In genomic region chr2:101731221-101732054, GRCh38 we compare ENCODE assay signal across 1 cellular context.
A peak's percentile ranks its signal among the peaks of the same experiment; 100 is the strongest.
TF ChIP-seq lines count a peak whose summit lies in the region.

No MANE protein-coding gene starts in this region.

TF ChIP-seq in HepG2, 621 proteins besides CTCF, POLR2A, EP300 and RAD21 (continued from another document and continues in another):
- TF ChIP-seq ATF4 (CRISPR knock-in tag; IDR thresholded peaks at IDR 0.05), result peak in 1 of 2 experiments; percentile 95; a peak in 2 of 4 replicates
- no peak for TF ChIP-seq SMAD9 (CRISPR knock-in tag; IDR thresholded peaks at IDR 0.05)
- no peak for TF ChIP-seq KLF13 (CRISPR knock-in tag; IDR thresholded peaks at IDR 0.05)
- TF ChIP-seq ZNF180 (CRISPR knock-in tag; IDR thresholded peaks at IDR 0.05; ENCODE audit: borderline replicate concordance, low read depth), result no peak
- TF ChIP-seq SYNCRIP (IDR thresholded peaks at IDR 0.05; ENCODE audit: insufficient read depth, low read depth, low read length), result no peak
- peak; percentile 59; the same call in 1 of the 2 replicates for TF ChIP-seq REPIN1 (CRISPR knock-in tag; IDR thresholded peaks at IDR 0.05; ENCODE audit: borderline replicate concordance, low read depth)
- TF ChIP-seq ZNF816 (CRISPR knock-in tag; IDR thresholded peaks at IDR 0.05; ENCODE audit: borderline replicate concordance), result no peak
- TF ChIP-seq TAF1 (CRISPR knock-in tag; IDR thresholded peaks at IDR 0.05), result no peak
- TF ChIP-seq THRA (CRISPR knock-in tag; IDR thresholded peaks at IDR 0.05; ENCODE audit: borderline replicate concordance), result peak; percentile 35; the same call in 1 of the 2 replicates
- TF ChIP-seq ZNF234 (CRISPR knock-in tag; conservative IDR thresholded peaks at IDR 0.05), result no peak
- TF ChIP-seq ZNF674 (CRISPR knock-in tag; IDR thresholded peaks at IDR 0.05; ENCODE audit: low read depth), result no peak
- no peak for TF ChIP-seq ZFY (CRISPR knock-in tag; IDR thresholded peaks at IDR 0.05)
- TF ChIP-seq ZNF614 (CRISPR knock-in tag; IDR thresholded peaks at IDR 0.05; ENCODE audit: borderline replicate concordance), result peak; percentile 74; the same call in 1 of the 2 replicates
- no peak for TF ChIP-seq ZNF749 (CRISPR knock-in tag; IDR thresholded peaks at IDR 0.05; ENCODE audit: borderline replicate concordance)
- no peak for TF ChIP-seq ZNF44 (CRISPR knock-in tag; IDR thresholded peaks at IDR 0.05)
- TF ChIP-seq ZNF615 (CRISPR knock-in tag; IDR thresholded peaks at IDR 0.05; ENCODE audit: borderline replicate concordance), result 0 out of 2 replicates have a peak, but pooled peaks have one; percentile 49
- no peak for TF ChIP-seq LRRFIP1 (CRISPR knock-in tag; conservative IDR thresholded peaks at IDR 0.05)
- peak; percentile 68; the same call in 1 of the 2 replicates for TF ChIP-seq TBX3 (IDR thresholded peaks at IDR 0.05; ENCODE audit: borderline replicate concordance)
- TF ChIP-seq ZNF7 (CRISPR knock-in tag; IDR thresholded peaks at IDR 0.05), result no peak
- TF ChIP-seq ZNF264 (CRISPR knock-in tag; IDR thresholded peaks at IDR 0.05), result peak; percentile 39; the same call in 1 of the 2 replicates
- no peak for TF ChIP-seq ZNF724P (CRISPR knock-in tag; IDR thresholded peaks at IDR 0.05; ENCODE audit: borderline replicate concordance)
- TF ChIP-seq IRF2 (CRISPR knock-in tag; IDR thresholded peaks at IDR 0.05), result peak; percentile 81
- TF ChIP-seq DMTF1 (CRISPR knock-in tag; IDR thresholded peaks at IDR 0.05), result no peak
- TF ChIP-seq MEIS1 (CRISPR knock-in tag; IDR thresholded peaks at IDR 0.05; ENCODE audit: borderline replicate concordance), result no peak
- no peak for TF ChIP-seq ZNF761 (CRISPR knock-in tag; conservative IDR thresholded peaks at IDR 0.05)
- TF ChIP-seq KMT2B (CRISPR knock-in tag; IDR thresholded peaks at IDR 0.05), result no peak
- TF ChIP-seq STAT6 (CRISPR knock-in tag; IDR thresholded peaks at IDR 0.05; ENCODE audit: borderline replicate concordance), result peak; percentile 69; the same call in 1 of the 2 replicates
- 0 out of 2 replicates have a peak, but pooled peaks have one; percentile 79 for TF ChIP-seq RORA (CRISPR knock-in tag; IDR thresholded peaks at IDR 0.05)
- TF ChIP-seq ATF6 (CRISPR knock-in tag; conservative IDR thresholded peaks at IDR 0.05), result no peak
- no peak for TF ChIP-seq PAWR (CRISPR knock-in tag; IDR thresholded peaks at IDR 0.05; ENCODE audit: borderline replicate concordance)
- TF ChIP-seq HOXA7 (CRISPR knock-in tag; IDR thresholded peaks at IDR 0.05), result no peak
- TF ChIP-seq ZNF441 (CRISPR knock-in tag; IDR thresholded peaks at IDR 0.05; ENCODE audit: borderline replicate concordance), result no peak
- no peak for TF ChIP-seq KLF6 (CRISPR knock-in tag; IDR thresholded peaks at IDR 0.05)
- no peak for TF ChIP-seq ZNF232 (CRISPR knock-in tag; IDR thresholded peaks at IDR 0.05; ENCODE audit: borderline replicate concordance)
- peak; percentile 76 for TF ChIP-seq PATZ1 (CRISPR knock-in tag; IDR thresholded peaks at IDR 0.05)
- 0 out of 2 replicates have a peak, but pooled peaks have one; percentile 25 for TF ChIP-seq ZBTB25 (CRISPR knock-in tag; IDR thresholded peaks at IDR 0.05)
- no peak for TF ChIP-seq ZNF513 (CRISPR knock-in tag; conservative IDR thresholded peaks at IDR 0.05)
- TF ChIP-seq MLX (CRISPR knock-in tag; IDR thresholded peaks at IDR 0.05), result peak; percentile 29; the same call in 1 of the 2 replicates
- TF ChIP-seq ONECUT2 (CRISPR knock-in tag; IDR thresholded peaks at IDR 0.05), result no peak
- TF ChIP-seq ZNF547 (CRISPR knock-in tag; IDR thresholded peaks at IDR 0.05), result no peak
- no peak for TF ChIP-seq DMAP1 (CRISPR knock-in tag; IDR thresholded peaks at IDR 0.05)
- no peak for TF ChIP-seq RFX3 (CRISPR knock-in tag; IDR thresholded peaks at IDR 0.05)
- TF ChIP-seq ZNF143 (CRISPR knock-in tag; IDR thresholded peaks at IDR 0.05), result no peak
- TF ChIP-seq HMG20B (CRISPR knock-in tag; conservative IDR thresholded peaks at IDR 0.05), result no peak
- no peak for TF ChIP-seq E2F1 (CRISPR knock-in tag; IDR thresholded peaks at IDR 0.05)
- TF ChIP-seq ZNF792 (CRISPR knock-in tag; IDR thresholded peaks at IDR 0.05), result no peak; the same call in 1 of the 2 replicates
- TF ChIP-seq NBN (conservative IDR thresholded peaks at IDR 0.05), result no peak
- TF ChIP-seq ZNF33A (CRISPR knock-in tag; IDR thresholded peaks at IDR 0.05; ENCODE audit: borderline replicate concordance), result no peak
